In genomic region chr7:67346126-67346525, GRCh38 we compare ENCODE assay signal across 23 cellular contexts.
"Had no signal": no experiment of that assay in that cellular context is flagged by ENCODE, and none has a peak within 500 bp of the region (broad histone marks: within the 10 kb centered on the region; RNA-seq: fewer than 3 reads in every experiment).

No MANE protein-coding gene starts in this region.

- H3K4me3 ChIP-seq: gastroesophageal sphincter, heart right ventricle, left lung, neural progenitor cell, prostate gland, stomach, thyroid gland had no signal

- H3K27me3 ChIP-seq: gastroesophageal sphincter, heart right ventricle, left lung, neural progenitor cell, stomach, thyroid gland had no signal

- H3K4me2 ChIP-seq: neural progenitor cell had no signal

- H3K27ac Mint-ChIP-seq: effector memory CD8-positive, alpha-beta T cell; nephron; neural progenitor cell; type B pancreatic cell had no signal

- H3K4me1 ChIP-seq: gastroesophageal sphincter, left lung, neural progenitor cell, prostate gland, stomach, thyroid gland had no signal

- H3K27ac ChIP-seq: gastroesophageal sphincter, heart right ventricle, left lung, neural progenitor cell, prostate gland, stomach, thyroid gland had no signal

- H3K4me1 Mint-ChIP-seq: central memory CD8-positive, alpha-beta T cell; neural progenitor cell had no signal

- H3K36me3 Mint-ChIP-seq: neural progenitor cell had no signal

- H3K4me3 Mint-ChIP-seq: central memory CD8-positive, alpha-beta T cell; effector memory CD8-positive, alpha-beta T cell; naive thymus-derived CD4-positive, alpha-beta T cell; nephron; neural progenitor cell; type B pancreatic cell had no signal

- H3K9me3 ChIP-seq: prostate gland, thyroid gland had no signal

- H3K9ac ChIP-seq: neural progenitor cell had no signal

- H3K36me3 ChIP-seq: neural progenitor cell had no signal

- H3K9me3 Mint-ChIP-seq: central memory CD8-positive, alpha-beta T cell; effector memory CD8-positive, alpha-beta T cell; nephron; type B pancreatic cell had no signal

- H3K27me3 Mint-ChIP-seq: central memory CD8-positive, alpha-beta T cell; effector memory CD8-positive, alpha-beta T cell; naive thymus-derived CD4-positive, alpha-beta T cell; type B pancreatic cell had no signal

- DNase-seq: cortex of kidney; effector memory CD8-positive, alpha-beta T cell; foreskin fibroblast; heart right ventricle; hippocampal formation; left cardiac atrium; left lung; mesenchymal stem cell; midbrain; naive thymus-derived CD4-positive, alpha-beta T cell; right cardiac atrium; small intestine; stimulated activated CD4-positive, alpha-beta T cell treated with anti-CD3 and anti-CD28 coated beads, Interleukin-15, amount 100 ng/mL, for 24 hours; stimulated activated CD4-positive, alpha-beta T cell treated with anti-CD3 and anti-CD28 coated beads, Interleukin-2, amount 100 ng/mL, for 48 hours; stimulated activated naive CD4-positive, alpha-beta T cell treated with Interleukin-2 at 50 U/mL for 16 hours; stomach; thyroid gland had no signal
